2 cellular contexts compared by ENCODE assay signal in genomic region chr16:12188674-12189249, GRCh38.
TF ChIP-seq lines count a peak whose summit lies in the region.

No MANE protein-coding gene starts in this region.

TF ChIP-seq in HepG2, 621 proteins besides CTCF, POLR2A, EP300 and RAD21 (continued from another document):
- no peak for TF ChIP-seq STAT6 (CRISPR knock-in tag; IDR thresholded peaks at IDR 0.05; ENCODE audit: borderline replicate concordance)

TF ChIP-seq in SK-N-SH treated with all-trans-retinoic acid at 6 μM for 48 hours, 23 proteins besides CTCF, POLR2A, EP300 and RAD21 (continued from another document):
- TF ChIP-seq TSHZ2 (CRISPR knock-in tag; IDR thresholded peaks at IDR 0.05) (no peak), ZNF70 (CRISPR knock-in tag; IDR thresholded peaks at IDR 0.05) (no peak), SNAI2 (CRISPR knock-in tag; IDR thresholded peaks at IDR 0.05) (no peak), CSRNP3 (CRISPR knock-in tag; IDR thresholded peaks at IDR 0.05) (no peak), OSR1 (CRISPR knock-in tag; IDR thresholded peaks at IDR 0.05) (no peak), ESRRG (CRISPR knock-in tag; IDR thresholded peaks at IDR 0.05) (no peak), ARNTL (CRISPR knock-in tag; IDR thresholded peaks at IDR 0.05; ENCODE audit: borderline replicate concordance, low read depth) (no peak), GLIS3 (CRISPR knock-in tag; IDR thresholded peaks at IDR 0.05) (no peak)
